Comparison of ENCODE assay signal across 3 cellular contexts in genomic region chr22:34380532-34380931, GRCh38.
"Had no signal": no experiment of that assay in that cellular context is flagged by ENCODE, and none has a peak within 500 bp of the region (broad histone marks: within the 10 kb centered on the region; RNA-seq: fewer than 3 reads in every experiment).

No MANE protein-coding gene starts in this region.

- DNase-seq: GDM1, GF-D8 had no signal

- ATAC-seq: GM12878 had no signal
